Comparison of ENCODE assay signal across 8 cellular contexts in the genomic region with DNA sequence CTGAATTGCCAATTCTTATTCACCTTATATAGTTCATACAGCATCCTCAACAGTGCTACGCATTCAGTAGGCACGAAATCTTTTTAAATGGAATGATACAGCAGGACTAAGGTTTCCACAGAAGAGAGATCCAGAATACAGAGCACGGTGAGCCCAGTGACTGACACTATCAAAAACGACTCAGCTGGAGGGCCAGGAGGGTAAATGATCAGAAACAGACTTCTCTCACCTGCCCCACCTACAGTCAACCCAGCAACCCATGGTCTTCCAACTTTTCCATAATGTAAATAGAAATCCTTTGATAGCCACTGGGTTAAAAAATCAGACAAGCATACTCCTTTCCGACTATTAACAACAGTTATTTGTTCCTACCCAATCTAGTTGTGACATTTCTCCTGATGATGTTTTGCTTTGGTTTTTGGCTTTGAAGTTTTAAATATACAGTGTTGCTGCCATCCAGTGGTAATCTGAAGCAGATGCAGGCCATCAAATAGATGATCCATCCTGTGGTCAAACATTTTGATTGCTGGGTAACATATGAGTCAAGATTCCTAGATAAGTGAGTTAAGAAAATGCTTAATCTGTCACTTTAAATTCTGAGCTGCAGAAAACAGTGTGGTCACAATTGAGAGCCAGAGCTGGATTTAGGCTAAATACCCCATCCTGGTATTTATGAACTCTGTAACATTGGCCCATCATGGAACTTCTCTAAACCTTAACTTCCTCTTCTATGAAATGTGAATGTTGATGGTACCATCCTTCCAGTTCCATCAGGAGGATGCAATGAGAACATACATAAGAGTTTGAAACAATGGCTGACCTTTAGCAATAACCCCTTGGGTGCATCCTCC. TPM values are rescaled to one million over a fixed set of nuclear protein-coding genes. Genes with fewer than 3 reads are reported as not detected.
DNase-seq lines count a peak whose midpoint lies in the region; ATAC-seq and TF ChIP-seq lines count a peak whose summit lies in the region.

No MANE protein-coding gene starts in this region.

- intact Hi-C loops in ascending aorta (cut with DNase I): loop anchor here (1.0 to 10.0 kb wide), 3 partner anchors 34 to 1112 kb away; no protein-coding TSS in a partner anchor

- H3K36me3 ChIP-seq in ascending aorta (peaks cover 0 to 3% of the 10 kb centered on the region in 2 donors), thoracic aorta (no peaks in the 10 kb centered on the region)

- H3K4me3 ChIP-seq in GM12865 (ENCODE audit: low read depth, low read length) (no peak overlapping the region), ascending aorta (no peak overlapping the region), thoracic aorta (no peak overlapping the region)

- H3K9me3 ChIP-seq in ascending aorta (no peaks in the 10 kb centered on the region), thoracic aorta (no peaks in the 10 kb centered on the region)

- no peaks in the 10 kb centered on the region for H3K4me1 ChIP-seq in ascending aorta
- H3K4me1 ChIP-seq in thoracic aorta (ENCODE audit: control insufficient read depth in 1 of 2, low read depth in 2 of 2): peaks cover 0 to 14% of the 10 kb centered on the region in 2 donors

- TF ChIP-seq CTCF in GM12865 (IDR thresholded peaks at IDR 0.05; ENCODE audit: insufficient read depth, low read depth, low read length, missing control alignments) (peak; percentile 60), ascending aorta (IDR thresholded peaks at IDR 0.05) (peak; percentile 70 to 80 (median 72)), thoracic aorta (IDR thresholded peaks at IDR 0.05) (peak; percentile 79)

- no peak overlapping the region for H3K27ac ChIP-seq in ascending aorta
- H3K27ac ChIP-seq in thoracic aorta: no peak overlapping the region

- ATAC-seq in HG03135 (IDR thresholded peaks at IDR 0.05; ENCODE audit: unreplicated experiment) (peak; percentile 78), thoracic aorta (ENCODE audit: insufficient number of reproducible peaks, low FRiP score, low read depth) (peak; percentile 46)

- no peaks in the 10 kb centered on the region for H3K27me3 ChIP-seq in ascending aorta
- H3K27me3 ChIP-seq in thoracic aorta (replicated peaks; ENCODE audit: insufficient read depth): no peaks in the 10 kb centered on the region

- peak; percentile 51 for DNase-seq in A172 (ENCODE audit: low spot score)
- DNase-seq in GM12865 (ENCODE audit: low read depth): peak; percentile 49
- DNase-seq in NCI-H2196 treated with DMSO at 0.1 percent for 48 hours (lab: John Stamatoyannopoulos, UW; ENCODE audit: unreplicated experiment): peak; percentile 56
- DNase-seq in ascending aorta (ENCODE audit: low spot score in 2 of 2): no peak
- DNase-seq in iPS-NIHi7 (ENCODE audit: extremely low spot score): peak; percentile 68
- no peak for DNase-seq in thoracic aorta (ENCODE audit: low spot score)
- no peak for DNase-seq in activated CD4-positive, alpha-beta T cell treated with anti-CD3 and anti-CD28 coated beads, Interleukin-2, amount 50 U/mL, for 4 hours

RNA-seq across cellular contexts. Expression of a gene that starts 42.0 kb away (rescaled TPM):
- not detected in 2 replicates for total RNA-seq in A172 (2014; rRNA removed; shearing (Covaris generic))
- total RNA-seq in ascending aorta (not detected), thoracic aorta (not detected)

Comparison
In these comparisons a context has a peak if more than half of its experiments do, and no peak if none do; other contexts are left out.
1. DNase-seq: peak in A172 (single experiment), GM12865 (single experiment), NCI-H2196 treated with DMSO at 0.1 percent for 48 hours (single experiment) and iPS-NIHi7 (single experiment); none in ascending aorta (0 of 2), thoracic aorta (single experiment) and activated CD4-positive, alpha-beta T cell treated with anti-CD3 and anti-CD28 coated beads, Interleukin-2, amount 50 U/mL, for 4 hours (0 of 2).
2. Peak in every context shown above with its lines, with median percentiles within 50 percentile points of each other: CTCF ChIP-seq.